ENCODE assay signal across 20 cellular contexts in the genomic region with DNA sequence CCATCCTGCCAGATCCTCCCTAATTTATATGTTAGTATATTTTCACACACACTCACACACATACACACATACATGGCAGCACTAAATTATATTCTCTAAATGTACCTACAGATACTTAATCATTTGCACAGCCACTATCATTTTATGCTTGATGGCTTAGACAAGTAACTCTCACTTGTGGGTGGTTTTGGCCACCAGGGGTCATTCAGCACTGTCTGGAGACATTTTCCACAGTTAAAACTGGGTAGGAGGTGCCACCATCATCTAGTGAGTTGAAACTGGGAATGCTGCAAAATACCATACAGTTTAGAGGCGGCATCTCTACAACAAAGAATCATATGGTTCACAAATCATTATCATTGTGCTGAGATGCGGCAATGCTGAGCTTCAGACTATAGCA.
DNase-seq lines count a peak whose midpoint lies in the region; ATAC-seq and TF ChIP-seq lines count a peak whose summit lies in the region.
"Had no signal": no experiment of that assay in that cellular context is flagged by ENCODE, and none has a peak within 500 bp of the region (broad histone marks: within the 10 kb centered on the region; RNA-seq: fewer than 3 reads in every experiment).

No MANE protein-coding gene starts in this region.

- 94 to 100% methylated on average over 2 of the region's 2 CpGs for WGBS in body of pancreas, 2 donors

- H3K27ac ChIP-seq in foreskin keratinocyte (no peak overlapping the region), body of pancreas (no peak overlapping the region)
- H3K27ac ChIP-seq: A549 had no signal

- TF ChIP-seq POLR2A in body of pancreas (IDR thresholded peaks at IDR 0.05) = no peak

- no peaks in the 10 kb centered on the region for H3K9me3 ChIP-seq in body of pancreas
- H3K9me3 ChIP-seq: A549, BE2C had no signal

- no peaks in the 10 kb centered on the region for H3K36me3 ChIP-seq in body of pancreas (replicated peaks in 1 of 2; ENCODE audit: insufficient read depth in 1 of 2, low read depth in 2 of 2)
- H3K36me3 ChIP-seq: BE2C had no signal

- H3K4me1 ChIP-seq in foreskin keratinocyte (no peaks in the 10 kb centered on the region), body of pancreas (no peaks in the 10 kb centered on the region)
- H3K4me1 ChIP-seq: A549, BE2C had no signal

- ATAC-seq in foreskin keratinocyte (no peak), GM19023 (IDR thresholded peaks at IDR 0.05; ENCODE audit: unreplicated experiment) (no peak), body of pancreas (no peak)
- ATAC-seq: HCT116, PC-3 had no signal

- no peak overlapping the region for H3K4me3 ChIP-seq in body of pancreas
- H3K4me3 ChIP-seq: A549 had no signal

- no peaks in the 10 kb centered on the region for H3K27me3 ChIP-seq in foreskin keratinocyte
- H3K27me3 ChIP-seq in body of pancreas = no peaks in the 10 kb centered on the region
- H3K27me3 ChIP-seq: BE2C had no signal

- peak; percentile 39 for TF ChIP-seq CTCF in foreskin keratinocyte (conservative IDR thresholded peaks at IDR 0.05)
- TF ChIP-seq CTCF in body of pancreas (IDR thresholded peaks at IDR 0.05) = no peak

- DNase-seq in EH (ENCODE audit: low read depth) = peak; percentile 26
- peak; percentile 1 for DNase-seq in HCEC 1CT
- peak; percentile 6 for DNase-seq in amniotic epithelial cell (ENCODE audit: low read depth)
- DNase-seq in foreskin keratinocyte = no peak
- DNase-seq in activated CD4-positive, CD25-positive, alpha-beta regulatory T cell (lab: John Stamatoyannopoulos, UW) = no peak
- DNase-seq in NCI-H2227 treated with DMSO at 0.1 percent for 48 hours (lab: John Stamatoyannopoulos, UW) = no peak
- no peak for DNase-seq in body of pancreas
- DNase-seq: BE2C; CD4-positive, alpha-beta T cell; KBM-7; MV-4-11; NCI-H1417; NCI-H1930; NCI-H446; NCI-H748 treated with DMSO at 0.1 percent for 48 hours; PC-3; SW 1271 had no signal

- intact Hi-C loops in body of pancreas (cut with DNase I) = no loop called here

Comparison
In these comparisons a context has a peak if more than half of its experiments do, and no peak if none do; other contexts are left out.
1. DNase-seq: peak in EH (single experiment), HCEC 1CT (single experiment) and amniotic epithelial cell (single experiment); none in foreskin keratinocyte (0 of 2), activated CD4-positive, CD25-positive, alpha-beta regulatory T cell (0 of 4), NCI-H2227 treated with DMSO at 0.1 percent for 48 hours (single experiment) and body of pancreas (0 of 4).